In the genomic region with DNA sequence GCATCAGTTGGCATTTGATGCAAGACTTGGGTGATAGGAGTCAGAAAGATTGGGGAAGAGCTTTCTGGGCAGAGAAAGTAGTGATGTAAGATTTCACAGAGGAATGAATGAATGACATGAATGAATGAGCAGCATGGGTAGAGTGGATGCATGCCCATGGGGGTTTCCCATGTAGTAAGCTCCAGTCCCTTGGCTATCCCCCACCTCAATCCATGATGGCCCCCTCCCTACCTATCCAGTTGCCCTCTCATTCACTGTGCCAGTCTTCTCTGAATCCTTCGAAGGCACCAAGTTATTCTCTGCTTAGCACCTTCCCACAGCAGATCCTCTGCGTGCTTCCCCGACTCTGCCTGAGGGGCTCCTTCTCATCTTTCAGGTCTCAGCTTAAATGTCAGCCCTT, we compare ENCODE assay signal across 1 cellular context.
A peak's percentile ranks its signal among the peaks of the same experiment; 100 is the strongest.
TF ChIP-seq lines count a peak whose summit lies in the region.

No MANE protein-coding gene starts in this region.

TF ChIP-seq in GM12878, 131 proteins besides CTCF, POLR2A, EP300 and RAD21:
- TF ChIP-seq JUND (IDR thresholded peaks at IDR 0.05; ENCODE audit: low read depth, low read length), result no peak
- peak; percentile 57; the same call in 1 of the 2 replicates for TF ChIP-seq ZNF24 (IDR thresholded peaks at IDR 0.05)
